2 cellular contexts compared by ENCODE assay signal in the genomic region with DNA sequence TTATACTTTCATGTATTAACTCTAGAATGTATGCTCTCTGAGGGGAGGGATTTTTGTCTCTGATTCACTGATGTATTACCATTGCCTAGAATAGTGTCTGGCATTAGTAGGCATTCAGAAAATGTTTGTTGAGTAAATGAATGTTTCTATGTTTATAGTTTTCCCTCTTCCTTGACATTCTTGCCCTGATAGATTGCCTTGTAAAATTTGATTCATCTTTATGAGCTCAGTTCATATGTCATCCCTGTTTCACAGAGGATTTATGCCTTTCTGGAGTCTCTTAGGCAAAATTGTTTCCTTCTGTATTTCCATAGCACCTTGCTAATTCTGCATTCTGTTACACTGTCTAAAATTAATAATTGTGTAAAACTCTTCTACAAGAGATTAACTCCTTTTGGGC.
TF ChIP-seq lines count a peak whose summit lies in the region.

No MANE protein-coding gene starts in this region.

TF ChIP-seq in GM12878, 131 proteins besides CTCF, POLR2A, EP300 and RAD21 (continued from another document):
- no peak for TF ChIP-seq FOXM1 (IDR thresholded peaks at IDR 0.05; ENCODE audit: low read depth, low read length)
- no peak for TF ChIP-seq MTA2 (IDR thresholded peaks at IDR 0.05; ENCODE audit: low read depth)
- TF ChIP-seq CBX3 (IDR thresholded peaks at IDR 0.05; ENCODE audit: borderline replicate concordance, low read depth) = no peak
- no peak for TF ChIP-seq TARDBP (IDR thresholded peaks at IDR 0.05; ENCODE audit: borderline replicate concordance)
TF ChIP-seq in GM12878: peak in this region for 0.

TF ChIP-seq in GM23338, 12 proteins besides CTCF, POLR2A, EP300 and RAD21:
- no peak for TF ChIP-seq ZNF462 (CRISPR knock-in tag; IDR thresholded peaks at IDR 0.05)
- TF ChIP-seq ZNF114 (CRISPR knock-in tag; IDR thresholded peaks at IDR 0.05) = no peak
- TF ChIP-seq ETS1 (IDR thresholded peaks at IDR 0.05) = no peak
- TF ChIP-seq NANOG (IDR thresholded peaks at IDR 0.05; ENCODE audit: borderline replicate concordance) = no peak
- TF ChIP-seq CREB1 (CRISPR knock-in tag; IDR thresholded peaks at IDR 0.05; ENCODE audit: low read depth) = no peak
- TF ChIP-seq EZH2 (IDR thresholded peaks at IDR 0.05; ENCODE audit: low read depth, unreplicated experiment) = no peak
- TF ChIP-seq ZNF331 (CRISPR knock-in tag; IDR thresholded peaks at IDR 0.05; ENCODE audit: low read depth) = no peak
- TF ChIP-seq JUNB (IDR thresholded peaks at IDR 0.05; ENCODE audit: unreplicated experiment) = no peak
- no peak for TF ChIP-seq EZH2phosphoT487 (IDR thresholded peaks at IDR 0.05; ENCODE audit: unreplicated experiment)
- TF ChIP-seq, protein P1, sequence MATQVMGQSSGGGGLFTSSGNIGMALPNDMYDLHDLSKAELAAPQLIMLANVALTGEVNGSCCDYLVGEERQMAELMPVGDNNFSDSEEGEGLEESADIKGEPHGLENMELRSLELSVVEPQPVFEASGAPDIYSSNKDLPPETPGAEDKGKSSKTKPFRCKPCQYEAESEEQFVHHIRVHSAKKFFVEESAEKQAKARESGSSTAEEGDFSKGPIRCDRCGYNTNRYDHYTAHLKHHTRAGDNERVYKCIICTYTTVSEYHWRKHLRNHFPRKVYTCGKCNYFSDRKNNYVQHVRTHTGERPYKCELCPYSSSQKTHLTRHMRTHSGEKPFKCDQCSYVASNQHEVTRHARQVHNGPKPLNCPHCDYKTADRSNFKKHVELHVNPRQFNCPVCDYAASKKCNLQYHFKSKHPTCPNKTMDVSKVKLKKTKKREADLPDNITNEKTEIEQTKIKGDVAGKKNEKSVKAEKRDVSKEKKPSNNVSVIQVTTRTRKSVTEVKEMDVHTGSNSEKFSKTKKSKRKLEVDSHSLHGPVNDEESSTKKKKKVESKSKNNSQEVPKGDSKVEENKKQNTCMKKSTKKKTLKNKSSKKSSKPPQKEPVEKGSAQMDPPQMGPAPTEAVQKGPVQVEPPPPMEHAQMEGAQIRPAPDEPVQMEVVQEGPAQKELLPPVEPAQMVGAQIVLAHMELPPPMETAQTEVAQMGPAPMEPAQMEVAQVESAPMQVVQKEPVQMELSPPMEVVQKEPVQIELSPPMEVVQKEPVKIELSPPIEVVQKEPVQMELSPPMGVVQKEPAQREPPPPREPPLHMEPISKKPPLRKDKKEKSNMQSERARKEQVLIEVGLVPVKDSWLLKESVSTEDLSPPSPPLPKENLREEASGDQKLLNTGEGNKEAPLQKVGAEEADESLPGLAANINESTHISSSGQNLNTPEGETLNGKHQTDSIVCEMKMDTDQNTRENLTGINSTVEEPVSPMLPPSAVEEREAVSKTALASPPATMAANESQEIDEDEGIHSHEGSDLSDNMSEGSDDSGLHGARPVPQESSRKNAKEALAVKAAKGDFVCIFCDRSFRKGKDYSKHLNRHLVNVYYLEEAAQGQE (IDR thresholded peaks at IDR 0.05; ENCODE audit: unreplicated experiment) = no peak
- TF ChIP-seq POLR2AphosphoS5 (IDR thresholded peaks at IDR 0.05; ENCODE audit: low read depth) = no peak
- TF ChIP-seq STAT1 (IDR thresholded peaks at IDR 0.05; ENCODE audit: unreplicated experiment) = no peak
TF ChIP-seq in GM23338: peak in this region for 0.
